Comparison of ENCODE assay signal across 19 cellular contexts in genomic region chr17:17552351-17553216, GRCh38. TPM values are rescaled to one million over a fixed set of nuclear protein-coding genes. Genes with fewer than 3 reads are reported as not detected.
A peak's percentile ranks its signal among the peaks of the same experiment; 100 is the strongest.
DNase-seq lines count a peak whose midpoint lies in the region; ATAC-seq and TF ChIP-seq lines count a peak whose summit lies in the region.
"Had no signal": no experiment of that assay in that cellular context is flagged by ENCODE, and none has a peak within 500 bp of the region (broad histone marks: within the 10 kb centered on the region; RNA-seq: fewer than 3 reads in every experiment).

No MANE protein-coding gene starts in this region.

- TF ChIP-seq CTCF in WERI-Rb-1 (IDR thresholded peaks at IDR 0.05; ENCODE audit: low read depth, low read length) (no peak), heart right ventricle (IDR thresholded peaks at IDR 0.05) (no peak)

- no peak overlapping the region for H3K4me3 ChIP-seq in WERI-Rb-1 (ENCODE audit: low read depth, low read length)
- H3K4me3 ChIP-seq in heart right ventricle = no peak overlapping the region
- H3K4me3 ChIP-seq: A549, SJSA1 had no signal

- no peak overlapping the region for H3K27ac Mint-ChIP-seq in stimulated activated memory B cell treated with anti-CD40 and anti-IgM and Interleukin-4, amounts not matched to agents 10 μg/mL and 1 μg/mL and 100 μg/mL, for 72 hours
- H3K27ac Mint-ChIP-seq: B cell; CD4-positive, alpha-beta T cell had no signal

- H3K36me3 Mint-ChIP-seq in stimulated activated memory B cell treated with anti-CD40 and anti-IgM and Interleukin-4, amounts not matched to agents 10 μg/mL and 1 μg/mL and 100 μg/mL, for 72 hours = no peaks in the 10 kb centered on the region

- H3K27me3 ChIP-seq in WERI-Rb-1 (ENCODE audit: insufficient read depth, low read depth, severe bottlenecking) (no peaks in the 10 kb centered on the region), heart right ventricle (no peaks in the 10 kb centered on the region)
- H3K27me3 ChIP-seq: SJSA1 had no signal

- peak; percentile 54 for DNase-seq in WERI-Rb-1
- peak in 1 of 2 donors; percentile 16 for DNase-seq in heart right ventricle
- DNase-seq in myocyte (ENCODE audit: low read depth) = peak; percentile 51
- DNase-seq in dedifferentiated amniotic fluid mesenchymal stem cell (ENCODE audit: extremely low spot score) = no peak
- no peak for DNase-seq in central memory CD4-positive, alpha-beta T cell
- DNase-seq: CD4-positive, alpha-beta T cell; Karpas-422; MV-4-11; NCI-H1105 treated with DMSO at 0.1 percent for 48 hours; NCI-H2029 treated with DMSO at 0.1 percent for 48 hours; NCI-H226; NCI-H524; NCI-H774; NK-92 treated with Interleukin-12 subunit alpha and Interleukin-12 subunit beta, amount 100 ng/mL, for 24 hours had no signal

- H3K9me3 ChIP-seq in WERI-Rb-1 (ENCODE audit: severe bottlenecking) (no peaks in the 10 kb centered on the region), heart right ventricle (no peaks in the 10 kb centered on the region)
- H3K9me3 ChIP-seq: A549, SJSA1 had no signal

- H3K27ac ChIP-seq in WERI-Rb-1 (peak overlapping the region; percentile 27; the same call in 1 of the 2 replicates), heart right ventricle (peak overlapping the region; percentile 56 to 88 (median 80))
- H3K27ac ChIP-seq: A549, SJSA1 had no signal

- H3K36me3 ChIP-seq in WERI-Rb-1 (no peaks in the 10 kb centered on the region), heart right ventricle (no peaks in the 10 kb centered on the region)
- H3K36me3 ChIP-seq: SJSA1 had no signal

- no peak overlapping the region for H3K4me3 Mint-ChIP-seq in stimulated activated memory B cell treated with anti-CD40 and anti-IgM and Interleukin-4, amounts not matched to agents 10 μg/mL and 1 μg/mL and 100 μg/mL, for 72 hours
- H3K4me3 Mint-ChIP-seq: B cell; CD4-positive, alpha-beta T cell had no signal

- H3K9me3 Mint-ChIP-seq in stimulated activated memory B cell treated with anti-CD40 and anti-IgM and Interleukin-4, amounts not matched to agents 10 μg/mL and 1 μg/mL and 100 μg/mL, for 72 hours = no peaks in the 10 kb centered on the region
- H3K9me3 Mint-ChIP-seq: CD4-positive, alpha-beta T cell had no signal

- H3K4me1 ChIP-seq in heart right ventricle = peaks cover 0 to 56% (median 36%) of the 10 kb centered on the region in 9 donors
- H3K4me1 ChIP-seq: A549 had no signal

- intact Hi-C loops in heart right ventricle (cut with DNase I) = no loop called here

- peaks cover 4% of the 10 kb centered on the region for H3K4me1 Mint-ChIP-seq in stimulated activated memory B cell treated with anti-CD40 and anti-IgM and Interleukin-4, amounts not matched to agents 10 μg/mL and 1 μg/mL and 100 μg/mL, for 72 hours
- H3K4me1 Mint-ChIP-seq: B cell had no signal

- 75 to 80% methylated on average over 27 of the region's 27 CpGs for WGBS in heart right ventricle, 2 donors

- peak in 6 of 8 donors; percentile 8 to 41 (median 38) for ATAC-seq in heart right ventricle
- ATAC-seq in stimulated activated memory B cell treated with anti-CD40 and anti-IgM and Interleukin-4, amounts not matched to agents 10 μg/mL and 1 μg/mL and 100 μg/mL, for 72 hours = peak; percentile 35
- ATAC-seq in HG02759 (IDR thresholded peaks at IDR 0.05; ENCODE audit: unreplicated experiment) = no peak
- ATAC-seq: A549 had no signal

- no peaks in the 10 kb centered on the region for H3K27me3 Mint-ChIP-seq in stimulated activated memory B cell treated with anti-CD40 and anti-IgM and Interleukin-4, amounts not matched to agents 10 μg/mL and 1 μg/mL and 100 μg/mL, for 72 hours
- H3K27me3 Mint-ChIP-seq: B cell; CD4-positive, alpha-beta T cell had no signal

RNA-seq across cellular contexts. Expression of gene PEMT, which starts 38.9 kb away (rescaled TPM):
- total RNA-seq in heart right ventricle (10 to 100 TPM; 13.5 to 26.7 (median 21.1) TPM), myocyte (36.6 and 40.3 TPM in 2 replicates)
- 10 to 100 TPM; 50.8 to 55.2 TPM for polyA plus RNA-seq in heart right ventricle
- polyA plus RNA-seq in myocyte (2012) = 32.7 TPM

RNA-seq across cellular contexts. Expression of gene RASD1, which starts 56.4 kb away (rescaled TPM):
- total RNA-seq in heart right ventricle (10 to 100 TPM in 4 of 10 donors, 1 to 10 TPM in 6; 2.2 to 67.7 (median 6.8) TPM), myocyte (0.94 and 2.7 TPM in 2 replicates)
- polyA plus RNA-seq in heart right ventricle = 10 to 100 TPM; 26.3 to 85.8 TPM
- 0.57 TPM for polyA plus RNA-seq in myocyte (2012)

Comparison
In these comparisons a context has a peak if more than half of its experiments do, and no peak if none do; other contexts are left out.
1. DNase-seq: peak in WERI-Rb-1 (single experiment) and myocyte (single experiment); none in dedifferentiated amniotic fluid mesenchymal stem cell (single experiment) and central memory CD4-positive, alpha-beta T cell (single experiment).